Comparison of ENCODE assay signal across 15 cellular contexts in genomic region chr17:38418069-38418692, GRCh38. TPM values are rescaled to one million over a fixed set of nuclear protein-coding genes. Genes with fewer than 3 reads are reported as not detected.
A peak's percentile ranks its signal among the peaks of the same experiment; 100 is the strongest.
DNase-seq lines count a peak whose midpoint lies in the region; ATAC-seq and TF ChIP-seq lines count a peak whose summit lies in the region.
"Had no signal": no experiment of that assay in that cellular context is flagged by ENCODE, and none has a peak within 500 bp of the region (broad histone marks: within the 10 kb centered on the region; RNA-seq: fewer than 3 reads in every experiment).

No MANE protein-coding gene starts in this region.

- H3K4me3 Mint-ChIP-seq in glutamatergic neuron (ENCODE audit: unreplicated experiment): peak overlapping the region; percentile 83
- peak overlapping the region; percentile 76 for H3K4me3 Mint-ChIP-seq in progenitor cell of endocrine pancreas (ENCODE audit: low read depth)

- in situ Hi-C loops in G401 (cut with HindIII; ENCODE audit: low sequenced_read_pairs): no loop called here

- H3K27me3 Mint-ChIP-seq in glutamatergic neuron (ENCODE audit: unreplicated experiment) (peaks cover 13% of the 10 kb centered on the region), progenitor cell of endocrine pancreas (peaks cover 68% of the 10 kb centered on the region)

- H3K27ac Mint-ChIP-seq in glutamatergic neuron (ENCODE audit: unreplicated experiment) (no peak overlapping the region), progenitor cell of endocrine pancreas (no peak overlapping the region)
- H3K27ac Mint-ChIP-seq: activated naive CD4-positive, alpha-beta T cell treated with anti-CD3 and anti-CD28 coated beads, Interleukin-2, amount 50 U/mL, for 24 hours; naive thymus-derived CD4-positive, alpha-beta T cell had no signal

- H3K4me1 Mint-ChIP-seq in glutamatergic neuron (ENCODE audit: low read depth, unreplicated experiment): peaks cover 11% of the 10 kb centered on the region
- H3K4me1 Mint-ChIP-seq in progenitor cell of endocrine pancreas (ENCODE audit: low read depth): peaks cover 5% of the 10 kb centered on the region

- peaks cover 1% of the 10 kb centered on the region for H3K9me3 Mint-ChIP-seq in glutamatergic neuron (ENCODE audit: unreplicated experiment)
- no peaks in the 10 kb centered on the region for H3K9me3 Mint-ChIP-seq in progenitor cell of endocrine pancreas (ENCODE audit: low read depth)
- H3K9me3 Mint-ChIP-seq: activated naive CD4-positive, alpha-beta T cell treated with anti-CD3 and anti-CD28 coated beads, Interleukin-2, amount 50 U/mL, for 24 hours; naive thymus-derived CD4-positive, alpha-beta T cell had no signal

- ATAC-seq in GM21528 (IDR thresholded peaks at IDR 0.05; ENCODE audit: low FRiP score, unreplicated experiment): no peak
- ATAC-seq in HG03520 (IDR thresholded peaks at IDR 0.05; ENCODE audit: unreplicated experiment): no peak
- ATAC-seq: left lobe of liver; naive thymus-derived CD4-positive, alpha-beta T cell; SK-N-SH treated with all-trans-retinoic acid at 6 μM for 48 hours had no signal

- TF ChIP-seq CTCF in glutamatergic neuron (IDR thresholded peaks at IDR 0.05; ENCODE audit: partially characterized antibody, unreplicated experiment) (no peak), progenitor cell of endocrine pancreas (IDR thresholded peaks at IDR 0.05; ENCODE audit: unreplicated experiment) (no peak)

- H3K36me3 Mint-ChIP-seq in glutamatergic neuron (ENCODE audit: unreplicated experiment) (no peaks in the 10 kb centered on the region), progenitor cell of endocrine pancreas (ENCODE audit: insufficient read depth) (no peaks in the 10 kb centered on the region)
- H3K36me3 Mint-ChIP-seq: activated naive CD4-positive, alpha-beta T cell treated with anti-CD3 and anti-CD28 coated beads, Interleukin-2, amount 50 U/mL, for 24 hours; naive thymus-derived CD4-positive, alpha-beta T cell had no signal

- peak; percentile 50 for DNase-seq in G401 (ENCODE audit: low spot score)
- peak; percentile 50 for DNase-seq in NCI-H1092 treated with DMSO at 0.1 percent for 48 hours (lab: John Stamatoyannopoulos, UW)
- DNase-seq in glutamatergic neuron: no peak
- no peak for DNase-seq in progenitor cell of endocrine pancreas (ENCODE audit: low spot score, unreplicated experiment)
- no peak for DNase-seq in activated CD4-positive, alpha-beta T cell treated with anti-CD3 and anti-CD28 coated beads for 1 hour
- DNase-seq: activated CD4-positive, alpha-beta T cell treated with anti-CD3 and anti-CD28 coated beads, Interleukin-2, amount 50 U/mL, for 1 hour; activated T-cell treated with anti-CD3 and anti-CD28 coated beads for 4 hours; AML-193; naive thymus-derived CD4-positive, alpha-beta T cell; NCI-H2029 treated with DMSO at 0.1 percent for 48 hours had no signal

RNA-seq across cellular contexts. Expression of gene ARHGAP23, which starts 10.1 kb away (rescaled TPM):
- total RNA-seq in G401 (2014; rRNA removed; shearing (Covaris generic)): 2.4 and 6.4 TPM in 2 replicates
- total RNA-seq in glutamatergic neuron (ENCODE audit: unreplicated experiment): 23.6 TPM
- total RNA-seq in progenitor cell of endocrine pancreas: 2.9 and 3.3 TPM in 2 replicates

Comparison
In these comparisons a context has a peak if more than half of its experiments do, and no peak if none do; other contexts are left out.
1. DNase-seq: peak in G401 (single experiment) and NCI-H1092 treated with DMSO at 0.1 percent for 48 hours (single experiment); none in glutamatergic neuron (single experiment), progenitor cell of endocrine pancreas (single experiment) and activated CD4-positive, alpha-beta T cell treated with anti-CD3 and anti-CD28 coated beads for 1 hour (single experiment).